ENCODE assay signal across 24 cellular contexts in the genomic region with DNA sequence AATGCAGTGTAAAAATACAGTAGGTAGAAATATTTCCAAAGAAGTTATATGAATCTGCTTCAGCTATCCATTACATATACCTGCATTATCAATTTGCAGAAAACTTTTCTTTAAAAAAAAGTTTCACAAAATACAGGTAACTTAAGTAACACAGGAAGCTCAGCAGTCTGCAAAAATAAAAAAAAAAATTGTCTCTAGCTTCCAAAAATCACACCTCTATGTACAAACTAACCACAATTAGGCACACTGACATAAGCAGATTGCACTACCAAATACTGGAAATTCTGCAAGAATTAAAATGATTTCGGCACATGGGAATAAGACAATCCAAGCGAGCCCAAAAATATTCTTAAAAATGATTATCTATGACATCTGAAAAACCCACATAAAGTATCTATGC.
"Had no signal": no experiment of that assay in that cellular context is flagged by ENCODE, and none has a peak within 500 bp of the region (broad histone marks: within the 10 kb centered on the region; RNA-seq: fewer than 3 reads in every experiment).

No MANE protein-coding gene starts in this region.

- DNase-seq: colonic mucosa; cortex of kidney; dermis blood vessel endothelial cell; dorsolateral prefrontal cortex; effector CD4-positive, alpha-beta T cell; effector CD8-positive, alpha-beta T cell; effector memory CD4-positive, alpha-beta T cell; endodermal cell; erythroblast; esophagus squamous epithelium; foreskin fibroblast; foreskin keratinocyte; foreskin melanocyte; gastrocnemius medialis; glutamatergic neuron; head of caudate nucleus; heart left ventricle; heart right ventricle had no signal

- H3K27ac Mint-ChIP-seq: dendritic cell treated with granulocyte-macrophage colony-stimulating factor and Interleukin-4, amounts not matched to agents 40 ng/mL and 50 ng/mL, for 4 days; endodermal cell had no signal

- H3K27me3 Mint-ChIP-seq: dendritic cell treated with granulocyte-macrophage colony-stimulating factor and Interleukin-4, amounts not matched to agents 40 ng/mL and 50 ng/mL, for 4 days had no signal

- H3K36me3 ChIP-seq: colonic mucosa, gastrocnemius medialis, heart left ventricle, heart right ventricle had no signal

- H3K27me3 ChIP-seq: colonic mucosa, dorsolateral prefrontal cortex, esophagus muscularis mucosa, esophagus squamous epithelium, foreskin keratinocyte, gastrocnemius medialis, gastroesophageal sphincter, heart left ventricle, heart right ventricle had no signal

- ATAC-seq: esophagus mucosa, foreskin keratinocyte, gastrocnemius medialis, gastroesophageal sphincter, heart left ventricle, heart right ventricle had no signal

- H3K27ac ChIP-seq: colonic mucosa, coronary artery, dorsolateral prefrontal cortex, epithelial cell of prostate, esophagus muscularis mucosa, esophagus squamous epithelium, foreskin keratinocyte, gastrocnemius medialis, gastroesophageal sphincter, heart left ventricle, heart right ventricle had no signal

- H3K9me3 Mint-ChIP-seq: dendritic cell treated with granulocyte-macrophage colony-stimulating factor and Interleukin-4, amounts not matched to agents 40 ng/mL and 50 ng/mL, for 4 days; endodermal cell had no signal

- H3K4me1 ChIP-seq: colonic mucosa, esophagus muscularis mucosa, esophagus squamous epithelium, foreskin keratinocyte, gastroesophageal sphincter, heart left ventricle, heart right ventricle had no signal

- H3K4me3 ChIP-seq: colonic mucosa, coronary artery, dorsolateral prefrontal cortex, esophagus muscularis mucosa, esophagus squamous epithelium, gastrocnemius medialis, gastroesophageal sphincter, heart left ventricle, heart right ventricle had no signal

- H3K4me1 Mint-ChIP-seq: endodermal cell had no signal

- H3K4me3 Mint-ChIP-seq: dendritic cell treated with granulocyte-macrophage colony-stimulating factor and Interleukin-4, amounts not matched to agents 40 ng/mL and 50 ng/mL, for 4 days; endodermal cell had no signal

- H3K9me3 ChIP-seq: colonic mucosa, esophagus muscularis mucosa, esophagus squamous epithelium, gastrocnemius medialis, gastroesophageal sphincter, heart left ventricle, heart right ventricle had no signal
